ENCODE assay signal across 19 cellular contexts in the genomic region with DNA sequence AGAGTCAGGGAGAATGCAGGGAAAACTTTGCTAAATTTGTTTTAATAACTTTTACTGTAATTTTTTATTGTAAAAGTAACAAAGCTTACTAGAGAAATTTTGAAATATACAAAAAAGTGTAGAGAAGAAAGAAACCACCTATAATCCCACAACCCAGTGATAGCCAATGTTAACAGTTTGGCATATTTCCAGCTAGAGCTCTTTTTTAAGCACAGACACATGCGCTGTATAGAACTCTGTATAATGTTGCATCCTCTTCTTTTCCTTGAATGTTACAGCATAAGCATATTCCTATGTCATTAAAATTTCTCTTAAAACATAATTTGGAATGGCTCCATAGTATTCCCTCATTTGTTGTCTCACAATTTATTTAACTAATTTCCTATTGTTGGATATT.
"Had no signal": no experiment of that assay in that cellular context is flagged by ENCODE, and none has a peak within 500 bp of the region (broad histone marks: within the 10 kb centered on the region; RNA-seq: fewer than 3 reads in every experiment).

No MANE protein-coding gene starts in this region.

- H3K27me3 ChIP-seq: tibial artery had no signal

- H3K27ac ChIP-seq: prostate gland, tibial artery had no signal

- ATAC-seq: activated CD8-positive, alpha-beta memory T cell treated with anti-CD3 and anti-CD28 coated beads, Interleukin-2, amount 10 ng/mL, durations not matched to agents 7 days and 5 days; naive thymus-derived CD4-positive, alpha-beta T cell; stimulated activated naive B cell treated with anti-CD40 and anti-IgM and Interleukin-4, amounts not matched to agents 10 μg/mL and 1 μg/mL and 100 μg/mL, for 72 hours had no signal

- H3K9me3 ChIP-seq: mucosa of descending colon, prostate gland, tibial artery had no signal

- H3K9me3 Mint-ChIP-seq: activated CD4-positive, alpha-beta memory T cell treated with anti-CD3 and anti-CD28 coated beads, Interleukin-2, amount 10 ng/mL, durations not matched to agents 7 days and 5 days; dendritic cell treated with granulocyte-macrophage colony-stimulating factor and Interleukin-4, amounts not matched to agents 40 ng/mL and 50 ng/mL, for 4 days; memory B cell; stimulated activated naive B cell treated with anti-CD40 and anti-IgM and Interleukin-4, amounts not matched to agents 10 μg/mL and 1 μg/mL and 100 μg/mL, for 72 hours; T-helper 2 cell treated with Interferon-gamma antibody and Interleukin-4, amounts not matched to agents 5 μg/mL and 100 μg/mL, for 36 hours had no signal

- H3K36me3 ChIP-seq: prostate gland, tibial artery had no signal

- H3K4me1 ChIP-seq: prostate gland had no signal

- H3K4me3 Mint-ChIP-seq: activated CD4-positive, alpha-beta memory T cell treated with anti-CD3 and anti-CD28 coated beads, Interleukin-2, amount 10 ng/mL, durations not matched to agents 7 days and 5 days; activated CD8-positive, alpha-beta memory T cell treated with anti-CD3 and anti-CD28 coated beads, Interleukin-2, amount 10 ng/mL, durations not matched to agents 7 days and 5 days; activated naive CD8-positive, alpha-beta T cell; dendritic cell treated with granulocyte-macrophage colony-stimulating factor and Interleukin-4, amounts not matched to agents 40 ng/mL and 50 ng/mL, for 4 days; memory B cell; naive thymus-derived CD4-positive, alpha-beta T cell; stimulated activated naive B cell treated with anti-CD40 and anti-IgM and Interleukin-4, amounts not matched to agents 10 μg/mL and 1 μg/mL and 100 μg/mL, for 72 hours; T-helper 2 cell treated with Interferon-gamma antibody and Interleukin-4, amounts not matched to agents 5 μg/mL and 100 μg/mL, for 36 hours had no signal

- DNase-seq: activated CD4-positive, alpha-beta memory T cell treated with anti-CD3 and anti-CD28 coated beads, Interleukin-2, amount 10 ng/mL, durations not matched to agents 7 days and 5 days; activated CD4-positive, alpha-beta T cell treated with anti-CD3 and anti-CD28 coated beads for 48 hours; activated CD4-positive, CD25-positive, alpha-beta regulatory T cell; activated CD8-positive, alpha-beta memory T cell treated with anti-CD3 and anti-CD28 coated beads, Interleukin-2, amount 10 ng/mL, durations not matched to agents 7 days and 5 days; amniotic stem cell; effector memory CD4-positive, alpha-beta T cell; hypothalamus; islet precursor cell; left colon; mucosa of descending colon; naive thymus-derived CD4-positive, alpha-beta T cell; stimulated activated CD4-positive, alpha-beta T cell treated with anti-CD3 and anti-CD28 coated beads, Interleukin-4, amount 100 ng/mL, for 4 hours; stimulated activated naive B cell treated with anti-CD40 and anti-IgM and Interleukin-4, amounts not matched to agents 10 μg/mL and 1 μg/mL and 100 μg/mL, for 72 hours; tibial artery had no signal

- H3K27ac Mint-ChIP-seq: activated CD4-positive, alpha-beta memory T cell treated with anti-CD3 and anti-CD28 coated beads, Interleukin-2, amount 10 ng/mL, durations not matched to agents 7 days and 5 days; activated CD8-positive, alpha-beta memory T cell treated with anti-CD3 and anti-CD28 coated beads, Interleukin-2, amount 10 ng/mL, durations not matched to agents 7 days and 5 days; activated naive CD8-positive, alpha-beta T cell; dendritic cell treated with granulocyte-macrophage colony-stimulating factor and Interleukin-4, amounts not matched to agents 40 ng/mL and 50 ng/mL, for 4 days; memory B cell; naive thymus-derived CD4-positive, alpha-beta T cell; stimulated activated naive B cell treated with anti-CD40 and anti-IgM and Interleukin-4, amounts not matched to agents 10 μg/mL and 1 μg/mL and 100 μg/mL, for 72 hours; T-helper 2 cell treated with Interferon-gamma antibody and Interleukin-4, amounts not matched to agents 5 μg/mL and 100 μg/mL, for 36 hours had no signal

- H3K4me1 Mint-ChIP-seq: memory B cell; stimulated activated naive B cell treated with anti-CD40 and anti-IgM and Interleukin-4, amounts not matched to agents 10 μg/mL and 1 μg/mL and 100 μg/mL, for 72 hours had no signal

- H3K4me3 ChIP-seq: mucosa of descending colon, prostate gland, tibial artery had no signal

- H3K36me3 Mint-ChIP-seq: activated naive CD8-positive, alpha-beta T cell; stimulated activated naive B cell treated with anti-CD40 and anti-IgM and Interleukin-4, amounts not matched to agents 10 μg/mL and 1 μg/mL and 100 μg/mL, for 72 hours had no signal
